In the genomic region with DNA sequence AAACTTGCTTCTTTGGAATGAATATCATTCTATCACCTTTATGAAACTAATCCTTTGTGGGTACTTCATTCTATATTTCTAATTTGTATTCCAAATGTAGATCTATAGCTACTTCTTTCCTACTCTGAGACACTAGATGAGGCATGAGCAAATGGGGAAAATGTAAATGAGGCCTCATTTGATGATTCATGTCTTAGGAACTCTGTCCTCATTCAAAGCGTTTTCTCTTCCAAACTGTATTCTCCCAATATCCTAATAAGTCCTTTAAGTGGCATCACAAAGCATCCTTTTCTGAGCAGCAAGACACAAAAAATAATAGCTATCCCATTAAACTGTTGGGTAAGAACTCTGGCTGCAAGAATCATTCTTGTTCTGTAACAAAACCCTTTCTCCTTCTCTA, we compare ENCODE assay signal across 20 cellular contexts. TPM values are rescaled to one million over a fixed set of nuclear protein-coding genes. Genes with fewer than 3 reads are reported as not detected.
DNase-seq lines count a peak whose midpoint lies in the region; ATAC-seq and TF ChIP-seq lines count a peak whose summit lies in the region.
"Had no signal": no experiment of that assay in that cellular context is flagged by ENCODE, and none has a peak within 500 bp of the region (broad histone marks: within the 10 kb centered on the region; RNA-seq: fewer than 3 reads in every experiment).

No MANE protein-coding gene starts in this region.

- no peak for ATAC-seq in GM18907 (IDR thresholded peaks at IDR 0.05; ENCODE audit: unreplicated experiment)
- ATAC-seq: activated CD4-positive, CD25-positive, alpha-beta regulatory T cell treated with anti-CD3 and anti-CD28 coated beads, Interleukin-2, amount 50 U/mL, for 24 hours; activated CD8-positive, alpha-beta memory T cell treated with anti-CD3 and anti-CD28 coated beads, Interleukin-2, amount 10 ng/mL, durations not matched to agents 7 days and 5 days; esophagus mucosa; pancreas; stimulated activated effector memory CD8-positive, alpha-beta T cell treated with anti-CD3 and anti-CD28 coated beads, Interleukin-12 subunit alpha, Interleukin-12 subunit beta, amount 100 ng/mL, for 72 hours had no signal

- no peak overlapping the region for H3K27ac ChIP-seq in mammary epithelial cell (ENCODE audit: insufficient read depth, low read depth, low read length)
- H3K27ac ChIP-seq: pancreas, transverse colon had no signal

- no peaks in the 10 kb centered on the region for H3K27me3 ChIP-seq in mammary epithelial cell (ENCODE audit: insufficient read depth, low read length)
- H3K27me3 ChIP-seq: pancreas, transverse colon had no signal

- no peaks in the 10 kb centered on the region for H3K9me3 ChIP-seq in mammary epithelial cell (replicated peaks; ENCODE audit: insufficient read depth, low read length)
- H3K9me3 ChIP-seq: pancreas, transverse colon had no signal

- H2AFZ ChIP-seq in mammary epithelial cell (ENCODE audit: low read depth, low read length): no peak overlapping the region

- peaks cover 4% of the 10 kb centered on the region for H3K36me3 ChIP-seq in mammary epithelial cell (ENCODE audit: insufficient read depth, low read length)
- H3K36me3 ChIP-seq: pancreas had no signal

- H3K9me3 Mint-ChIP-seq in MCF 10A (ENCODE audit: unreplicated experiment): no peaks in the 10 kb centered on the region
- H3K9me3 Mint-ChIP-seq: CD4-positive, alpha-beta T cell; stimulated activated effector memory CD8-positive, alpha-beta T cell treated with anti-CD3 and anti-CD28 coated beads, Interleukin-12 subunit alpha, Interleukin-12 subunit beta, amount 100 ng/mL, for 72 hours had no signal

- no TSS peak for BruUV-seq in MCF 10A (replicated peaks; lab: Mats Ljungman, UMichigan)
- BruUV-seq in mammary epithelial cell (replicated peaks; lab: Mats Ljungman, UMichigan): no TSS peak

- H4K20me1 ChIP-seq in mammary epithelial cell (ENCODE audit: insufficient read depth, low read length): no peaks in the 10 kb centered on the region

- H3K79me2 ChIP-seq in mammary epithelial cell (ENCODE audit: insufficient read depth, low read length): no peaks in the 10 kb centered on the region

- in situ Hi-C loops in mammary epithelial cell (cut with MboI; ENCODE audit: low sequenced_read_pairs in 2 of 2): no loop called here

- CTCF ChIA-PET in MCF 10A (lab: Yijun Ruan, JAX) (interaction anchor here (1.1 kb wide), 1 partner anchor 30 kb away, joined by 3 read pairs; no protein-coding TSS in a partner anchor), mammary epithelial cell (lab: Charles Lee; ENCODE audit: low non-redundant PET) (no interaction called here)

- H3K27me3 Mint-ChIP-seq in MCF 10A (ENCODE audit: insufficient read depth, unreplicated experiment): no peaks in the 10 kb centered on the region
- H3K27me3 Mint-ChIP-seq: activated CD8-positive, alpha-beta memory T cell treated with anti-CD3 and anti-CD28 coated beads, Interleukin-2, amount 10 ng/mL, durations not matched to agents 7 days and 5 days; CD4-positive, alpha-beta T cell had no signal

- H3K4me1 ChIP-seq in mammary epithelial cell (ENCODE audit: insufficient read depth, low read length): no peaks in the 10 kb centered on the region

- dilution Hi-C loops in mammary epithelial cell (cut with HindIII; ENCODE audit: low sequenced_read_pairs): no loop called here

- 40% methylated on average over 1 of the region's 1 CpG for WGBS in mammary epithelial cell (ENCODE audit: low coverage, missing lambda C conversion rate)

- H3K4me3 Mint-ChIP-seq in MCF 10A (ENCODE audit: unreplicated experiment): no peak overlapping the region
- H3K4me3 Mint-ChIP-seq: activated CD8-positive, alpha-beta memory T cell treated with anti-CD3 and anti-CD28 coated beads, Interleukin-2, amount 10 ng/mL, durations not matched to agents 7 days and 5 days; CD4-positive, alpha-beta T cell; stimulated activated effector memory CD8-positive, alpha-beta T cell treated with anti-CD3 and anti-CD28 coated beads, Interleukin-12 subunit alpha, Interleukin-12 subunit beta, amount 100 ng/mL, for 72 hours had no signal

- POLR2A ChIA-PET in MCF 10A (lab: Yijun Ruan, JAX): no interaction called here

- H3K36me3 Mint-ChIP-seq in MCF 10A (ENCODE audit: insufficient read depth, unreplicated experiment): peaks cover 13% of the 10 kb centered on the region
- H3K36me3 Mint-ChIP-seq: activated CD8-positive, alpha-beta memory T cell treated with anti-CD3 and anti-CD28 coated beads, Interleukin-2, amount 10 ng/mL, durations not matched to agents 7 days and 5 days had no signal

- intact Hi-C loops in MCF 10A (cut with micrococcal nuclease): no loop called here
- intact Hi-C loops in mammary epithelial cell (cut with micrococcal nuclease): no loop called here

- no peak overlapping the region for H3K9ac ChIP-seq in mammary epithelial cell (ENCODE audit: insufficient read depth, low read length)

- TF ChIP-seq CTCF in MCF 10A (IDR thresholded peaks at IDR 0.05; ENCODE audit: unreplicated experiment) (no peak), mammary epithelial cell (conservative IDR thresholded peaks at IDR 0.05 in 1 of 2, IDR thresholded peaks at IDR 0.05 in 1 of 2; ENCODE audit: extremely low read depth in 1 of 2, insufficient read depth in 1 of 2, low read depth in 1 of 2, low read length in 2 of 2) (no peak), fibroblast of villous mesenchyme (IDR thresholded peaks at IDR 0.05; ENCODE audit: insufficient read depth, low read depth, low read length) (no peak)

- peaks cover 7% of the 10 kb centered on the region for H3K4me1 Mint-ChIP-seq in MCF 10A (ENCODE audit: insufficient read depth, unreplicated experiment)
- H3K4me1 Mint-ChIP-seq: activated CD8-positive, alpha-beta memory T cell treated with anti-CD3 and anti-CD28 coated beads, Interleukin-2, amount 10 ng/mL, durations not matched to agents 7 days and 5 days; stimulated activated effector memory CD8-positive, alpha-beta T cell treated with anti-CD3 and anti-CD28 coated beads, Interleukin-12 subunit alpha, Interleukin-12 subunit beta, amount 100 ng/mL, for 72 hours had no signal

- DNase-seq in MCF 10A (ENCODE audit: unreplicated experiment): peak; percentile 13
- no peak for DNase-seq in mammary epithelial cell
- DNase-seq in amniotic stem cell (lab: John Stamatoyannopoulos, UW): peak; percentile 20
- DNase-seq in fibroblast of villous mesenchyme (ENCODE audit: low read depth): peak; percentile 19
- DNase-seq in NCI-H1436 (lab: John Stamatoyannopoulos, UW): no peak
- no peak for DNase-seq in inferior parietal cortex (ENCODE audit: extremely low spot score)
- no peak for DNase-seq in NOMO-1 treated with DMSO at 0.1 percent for 48 hours (lab: John Stamatoyannopoulos, UW; ENCODE audit: unreplicated experiment)
- DNase-seq: activated CD8-positive, alpha-beta memory T cell treated with anti-CD3 and anti-CD28 coated beads, Interleukin-2, amount 10 ng/mL, durations not matched to agents 7 days and 5 days; CD4-positive, alpha-beta T cell; cortex of kidney; DMS79 treated with DMSO at 0.1 percent for 48 hours; NCI-H1694; pancreas; SIG-M5; small intestine; transverse colon had no signal

- H3K4me3 ChIP-seq in mammary epithelial cell (replicated peaks in 1 of 3; ENCODE audit: insufficient read depth in 1 of 3, low read depth in 2 of 3, low read length in 3 of 3) (no peak overlapping the region), fibroblast of villous mesenchyme (ENCODE audit: low read depth, low read length) (no peak overlapping the region)
- H3K4me3 ChIP-seq: pancreas, transverse colon had no signal

- H3K27ac Mint-ChIP-seq in MCF 10A (ENCODE audit: low read depth, unreplicated experiment): no peak overlapping the region
- H3K27ac Mint-ChIP-seq: activated CD8-positive, alpha-beta memory T cell treated with anti-CD3 and anti-CD28 coated beads, Interleukin-2, amount 10 ng/mL, durations not matched to agents 7 days and 5 days; CD4-positive, alpha-beta T cell; stimulated activated effector memory CD8-positive, alpha-beta T cell treated with anti-CD3 and anti-CD28 coated beads, Interleukin-12 subunit alpha, Interleukin-12 subunit beta, amount 100 ng/mL, for 72 hours had no signal

- no peak overlapping the region for H3K4me2 ChIP-seq in mammary epithelial cell (ENCODE audit: insufficient read depth, low read depth, low read length)

RNA-seq across cellular contexts. Expression of a gene that starts 56.1 kb away (rescaled TPM):
- total RNA-seq in MCF 10A (2022): 9.0 and 13.6 TPM in 2 replicates
- total RNA-seq in mammary epithelial cell: 10 to 100 TPM in 1 of 2 donors, 1 to 10 TPM in 1; 5.7 to 17.5 TPM
- polyA plus RNA-seq in mammary epithelial cell: 5.3 TPM
- polyA minus RNA-seq in mammary epithelial cell: 1.3 TPM
- total RNA-seq in fibroblast of villous mesenchyme: 4.3 and 4.8 TPM in 2 replicates

Comparison
In these comparisons a context has a peak if more than half of its experiments do, and no peak if none do; other contexts are left out.
1. DNase-seq: peak in MCF 10A (single experiment), amniotic stem cell (single experiment) and fibroblast of villous mesenchyme (single experiment); none in mammary epithelial cell (single experiment), NCI-H1436 (single experiment), inferior parietal cortex (single experiment) and NOMO-1 treated with DMSO at 0.1 percent for 48 hours (single experiment).